ENCODE assay signal across 16 cellular contexts in genomic region chr12:117444781-117445180, GRCh38.
DNase-seq lines count a peak whose midpoint lies in the region; ATAC-seq and TF ChIP-seq lines count a peak whose summit lies in the region.
"Had no signal": no experiment of that assay in that cellular context is flagged by ENCODE, and none has a peak within 500 bp of the region (broad histone marks: within the 10 kb centered on the region; RNA-seq: fewer than 3 reads in every experiment).

No MANE protein-coding gene starts in this region.

- no peak overlapping the region for H3K4me3 ChIP-seq in BLaER1 treated with 17β-estradiol and CSF1 and Interleukin-3, amounts not matched to agents 10 nM and 100 nM
- H3K4me3 ChIP-seq in WERI-Rb-1 (ENCODE audit: low read depth, low read length): no peak overlapping the region

- no peaks in the 10 kb centered on the region for H3K36me3 ChIP-seq in BLaER1 treated with 17β-estradiol and CSF1 and Interleukin-3, amounts not matched to agents 10 nM and 100 nM
- H3K36me3 ChIP-seq in WERI-Rb-1: no peaks in the 10 kb centered on the region

- H3K4me2 ChIP-seq in BLaER1 treated with 17β-estradiol and CSF1 and Interleukin-3, amounts not matched to agents 10 nM and 100 nM: peak overlapping the region in 8 of 11 experiments; percentile 3 to 40 (median 27); a peak in 10 of 22 replicates

- no peaks in the 10 kb centered on the region for H4K20me1 ChIP-seq in BLaER1 treated with 17β-estradiol and CSF1 and Interleukin-3, amounts not matched to agents 10 nM and 100 nM

- no peaks in the 10 kb centered on the region for H3K27me3 ChIP-seq in BLaER1 treated with 17β-estradiol and CSF1 and Interleukin-3, amounts not matched to agents 10 nM and 100 nM
- no peaks in the 10 kb centered on the region for H3K27me3 ChIP-seq in WERI-Rb-1 (ENCODE audit: insufficient read depth, low read depth, severe bottlenecking)

- no peak overlapping the region for H3K9ac ChIP-seq in BLaER1 treated with 17β-estradiol and CSF1 and Interleukin-3, amounts not matched to agents 10 nM and 100 nM

- no peak for TF ChIP-seq CTCF in WERI-Rb-1 (IDR thresholded peaks at IDR 0.05; ENCODE audit: low read depth, low read length)

- peak overlapping the region in 1 of 11 experiments; percentile 9; a peak in 2 of 22 replicates for H3K27ac ChIP-seq in BLaER1 treated with 17β-estradiol and CSF1 and Interleukin-3, amounts not matched to agents 10 nM and 100 nM
- no peak overlapping the region for H3K27ac ChIP-seq in WERI-Rb-1
- H3K27ac ChIP-seq: C4-2B had no signal

- ATAC-seq in activated CD4-positive, CD25-positive, alpha-beta regulatory T cell treated with anti-CD3 and anti-CD28 coated beads, Interleukin-2, amount 50 U/mL, for 24 hours: no peak
- ATAC-seq: HCT116 had no signal

- DNase-seq in NCI-H1436 treated with DMSO at 0.1 percent for 48 hours (lab: John Stamatoyannopoulos, UW): peak; percentile 47
- peak; percentile 61 for DNase-seq in NCI-H69 (lab: John Stamatoyannopoulos, UW)
- DNase-seq in WERI-Rb-1: peak; percentile 62
- DNase-seq in activated CD8-positive, alpha-beta memory T cell treated with anti-CD3 and anti-CD28 coated beads, Interleukin-2, amount 50 U/mL, for 48 hours: no peak
- DNase-seq in midbrain (lab: John Stamatoyannopoulos, UW): no peak
- DNase-seq: CD4-positive, alpha-beta T cell; DMS79 treated with DMSO at 0.1 percent for 48 hours; GF-D8; GOT3; H7; HFFc6; IMR-90 had no signal

- peaks cover 0 to 12% (median 7%) of the 10 kb centered on the region in 10 experiments; a peak in 11 of 20 replicates for H3K4me1 ChIP-seq in BLaER1 treated with 17β-estradiol and CSF1 and Interleukin-3, amounts not matched to agents 10 nM and 100 nM

- H3K9me3 ChIP-seq in BLaER1 treated with 17β-estradiol and CSF1 and Interleukin-3, amounts not matched to agents 10 nM and 100 nM (replicated peaks in 1 of 11): peaks cover 13 to 31% (median 18%) of the 10 kb centered on the region in 11 experiments; a peak in 20 of 22 replicates
- no peaks in the 10 kb centered on the region for H3K9me3 ChIP-seq in WERI-Rb-1 (ENCODE audit: severe bottlenecking)

Comparison
In these comparisons a context has a peak if more than half of its experiments do, and no peak if none do; other contexts are left out.
1. DNase-seq: peak in NCI-H1436 treated with DMSO at 0.1 percent for 48 hours (single experiment), NCI-H69 (single experiment) and WERI-Rb-1 (single experiment); none in activated CD8-positive, alpha-beta memory T cell treated with anti-CD3 and anti-CD28 coated beads, Interleukin-2, amount 50 U/mL, for 48 hours (single experiment) and midbrain (single experiment).